In the genomic region with DNA sequence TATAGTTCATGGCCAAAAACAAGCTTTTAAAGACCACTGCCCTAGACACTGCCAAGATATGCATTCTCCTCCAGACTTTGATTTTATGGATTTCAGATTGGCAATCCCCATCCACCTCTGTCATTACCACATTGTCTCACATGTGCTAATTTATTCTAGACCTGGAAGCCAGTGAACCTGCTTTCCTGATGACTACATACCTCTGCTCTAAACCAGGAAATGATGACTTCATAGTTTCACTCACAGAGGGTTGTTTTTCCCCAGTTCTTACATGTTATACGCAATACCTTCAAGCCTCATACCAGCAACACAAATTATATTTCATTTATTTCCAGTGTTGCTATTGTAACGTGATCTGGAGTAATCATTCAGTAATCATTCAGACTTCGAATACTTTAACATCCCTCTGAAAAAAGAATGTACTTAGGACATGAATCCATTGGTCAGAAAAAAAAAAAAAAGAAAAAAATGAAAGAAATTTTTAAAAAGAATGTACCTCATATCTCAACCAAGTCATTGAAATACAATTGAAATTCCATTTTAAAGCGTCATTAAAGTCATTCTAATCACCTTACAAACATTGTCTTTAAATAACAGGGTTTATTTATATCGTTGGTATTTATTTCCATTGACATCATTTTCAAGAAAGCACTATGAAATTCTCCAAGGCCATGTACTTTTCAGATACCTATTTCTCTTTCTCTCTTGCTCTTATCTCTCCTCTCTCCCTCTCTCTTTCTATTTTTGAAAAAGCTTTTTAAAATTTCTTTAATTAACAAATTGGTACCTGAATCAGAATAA, we compare ENCODE assay signal across 11 cellular contexts. TPM values are rescaled to one million over a fixed set of nuclear protein-coding genes. Genes with fewer than 3 reads are reported as not detected.
DNase-seq lines count a peak whose midpoint lies in the region; ATAC-seq and TF ChIP-seq lines count a peak whose summit lies in the region.
"Had no signal": no experiment of that assay in that cellular context is flagged by ENCODE, and none has a peak within 500 bp of the region (broad histone marks: within the 10 kb centered on the region; RNA-seq: fewer than 3 reads in every experiment).

No MANE protein-coding gene starts in this region.

- no peaks in the 10 kb centered on the region for H3K36me3 ChIP-seq in brain microvascular endothelial cell (replicated peaks)
- H3K36me3 ChIP-seq: ovary had no signal

- no peaks in the 10 kb centered on the region for H3K9me3 Mint-ChIP-seq in activated naive CD4-positive, alpha-beta T cell treated with anti-CD3 and anti-CD28 coated beads for 36 hours
- H3K9me3 Mint-ChIP-seq: activated T-helper 1 cell treated with anti-CD3 and anti-CD28 coated beads, Interleukin-12 subunit alpha, Interleukin-12 subunit beta, Interleukin-2, Interleukin-4 antibody, amounts not matched to agents 30 ng/mL and 10 ng/mL and 1 ng/mL, durations not matched to agents 14 hours and 24 hours and 36 hours had no signal

- intact Hi-C loops in activated naive CD4-positive, alpha-beta T cell treated with anti-CD3 and anti-CD28 coated beads for 36 hours (cut with micrococcal nuclease), result loop anchor here (1.0 kb wide), 1 partner anchor 161 kb away; no protein-coding TSS in a partner anchor

- no peak for TF ChIP-seq CTCF in brain microvascular endothelial cell (IDR thresholded peaks at IDR 0.05; ENCODE audit: low read depth, low read length, missing control alignments)

- CTCF ChIA-PET in activated naive CD4-positive, alpha-beta T cell treated with anti-CD3 and anti-CD28 coated beads for 36 hours (lab: Charles Lee), result no interaction called here

- no peaks in the 10 kb centered on the region for H3K27me3 ChIP-seq in brain microvascular endothelial cell (replicated peaks)
- H3K27me3 ChIP-seq: ovary had no signal

- peak; percentile 10 for DNase-seq in activated naive CD4-positive, alpha-beta T cell treated with anti-CD3 and anti-CD28 coated beads for 36 hours
- DNase-seq in activated naive CD4-positive, alpha-beta T cell treated with anti-CD3 and anti-CD28 coated beads, Interleukin-2, amount 50 U/mL, for 16 hours, result no peak
- DNase-seq in HT1080 (ENCODE audit: low read depth) (peak; percentile 39), epithelial cell of prostate (ENCODE audit: low read depth, low spot score) (peak; percentile 89), brain microvascular endothelial cell (no peak), T-helper 9 cell (no peak), HT-29 (ENCODE audit: low spot score) (no peak)
- DNase-seq in stimulated activated naive CD8-positive, alpha-beta T cell treated with anti-CD3 and anti-CD28 coated beads, Interleukin-15, Interleukin-2, amounts not matched to agents 100 U/mL and 50 U/mL, for 24 hours, result no peak
- DNase-seq: central memory CD4-positive, alpha-beta T cell; ovary had no signal

- no peak overlapping the region for H3K27ac Mint-ChIP-seq in activated naive CD4-positive, alpha-beta T cell treated with anti-CD3 and anti-CD28 coated beads for 36 hours
- H3K27ac Mint-ChIP-seq: activated T-helper 1 cell treated with anti-CD3 and anti-CD28 coated beads, Interleukin-12 subunit alpha, Interleukin-12 subunit beta, Interleukin-2, Interleukin-4 antibody, amounts not matched to agents 30 ng/mL and 10 ng/mL and 1 ng/mL, durations not matched to agents 14 hours and 24 hours and 36 hours had no signal

- ATAC-seq in stimulated activated naive CD8-positive, alpha-beta T cell treated with anti-CD3 and anti-CD28 coated beads, Interleukin-15, Interleukin-2, amounts not matched to agents 100 U/mL and 50 U/mL, for 24 hours, result peak; percentile 52

- H3K27me3 Mint-ChIP-seq in activated naive CD4-positive, alpha-beta T cell treated with anti-CD3 and anti-CD28 coated beads for 36 hours (ENCODE audit: low read depth), result no peaks in the 10 kb centered on the region

- in situ Hi-C loops in brain microvascular endothelial cell (cut with HindIII; ENCODE audit: low pct_ligation_motif_present, low sequenced_read_pairs), result no loop called here

- H3K27ac ChIP-seq in epithelial cell of prostate (peak overlapping the region; percentile 29), brain microvascular endothelial cell (no peak overlapping the region)
- H3K27ac ChIP-seq: ovary had no signal

- H3K36me3 Mint-ChIP-seq in activated naive CD4-positive, alpha-beta T cell treated with anti-CD3 and anti-CD28 coated beads for 36 hours (ENCODE audit: low read depth), result peaks cover 4% of the 10 kb centered on the region

- peaks cover 12% of the 10 kb centered on the region for H3K4me1 Mint-ChIP-seq in activated naive CD4-positive, alpha-beta T cell treated with anti-CD3 and anti-CD28 coated beads for 36 hours (ENCODE audit: low read depth)

- H3K4me3 ChIP-seq in brain microvascular endothelial cell (ENCODE audit: low read depth, low read length), result no peak overlapping the region
- H3K4me3 ChIP-seq: ovary had no signal

- H3K4me3 Mint-ChIP-seq in activated naive CD4-positive, alpha-beta T cell treated with anti-CD3 and anti-CD28 coated beads for 36 hours, result no peak overlapping the region
- H3K4me3 Mint-ChIP-seq: activated T-helper 1 cell treated with anti-CD3 and anti-CD28 coated beads, Interleukin-12 subunit alpha, Interleukin-12 subunit beta, Interleukin-2, Interleukin-4 antibody, amounts not matched to agents 30 ng/mL and 10 ng/mL and 1 ng/mL, durations not matched to agents 14 hours and 24 hours and 36 hours had no signal

RNA-seq across cellular contexts. Expression of a gene that starts 33.4 kb away (rescaled TPM):
- total RNA-seq in activated naive CD4-positive, alpha-beta T cell treated with anti-CD3 and anti-CD28 coated beads for 36 hours, result 1 to 10 TPM; 1.3 to 1.9 TPM
- total RNA-seq in HT1080 (2014; rRNA removed; shearing (Covaris generic)), result 4.7 and 7.0 TPM in 2 replicates
- polyA plus RNA-seq in HT1080 (2015; cell fraction: cytosol; rRNA removed), result 5.7 and 7.4 TPM in 2 replicates
- polyA plus RNA-seq in HT1080 (2015; cell fraction: nucleus; rRNA removed), result 11.5 and 12.2 TPM in 2 replicates
- total RNA-seq in HT-29 (2014; rRNA removed; shearing (Covaris generic)), result 129 and 135 TPM in 2 replicates

Comparison
In these comparisons a context has a peak if more than half of its experiments do, and no peak if none do; other contexts are left out.
1. DNase-seq: peak in activated naive CD4-positive, alpha-beta T cell treated with anti-CD3 and anti-CD28 coated beads for 36 hours (single experiment), HT1080 (single experiment) and epithelial cell of prostate (single experiment); none in activated naive CD4-positive, alpha-beta T cell treated with anti-CD3 and anti-CD28 coated beads, Interleukin-2, amount 50 U/mL, for 16 hours (single experiment), stimulated activated naive CD8-positive, alpha-beta T cell treated with anti-CD3 and anti-CD28 coated beads, Interleukin-15, Interleukin-2, amounts not matched to agents 100 U/mL and 50 U/mL, for 24 hours (single experiment), brain microvascular endothelial cell (single experiment), T-helper 9 cell (single experiment) and HT-29 (single experiment).
2. RNA of a gene that starts 33.4 kb away (total RNA-seq): 129 to 135 TPM in HT-29; 4.7 to 7.0 TPM in HT1080 and 1.3 to 1.9 TPM in activated naive CD4-positive, alpha-beta T cell treated with anti-CD3 and anti-CD28 coated beads for 36 hours; every median in the first group is over 10 times any median in the second.